Comparison of ENCODE assay signal across 1 cellular context in the genomic region with DNA sequence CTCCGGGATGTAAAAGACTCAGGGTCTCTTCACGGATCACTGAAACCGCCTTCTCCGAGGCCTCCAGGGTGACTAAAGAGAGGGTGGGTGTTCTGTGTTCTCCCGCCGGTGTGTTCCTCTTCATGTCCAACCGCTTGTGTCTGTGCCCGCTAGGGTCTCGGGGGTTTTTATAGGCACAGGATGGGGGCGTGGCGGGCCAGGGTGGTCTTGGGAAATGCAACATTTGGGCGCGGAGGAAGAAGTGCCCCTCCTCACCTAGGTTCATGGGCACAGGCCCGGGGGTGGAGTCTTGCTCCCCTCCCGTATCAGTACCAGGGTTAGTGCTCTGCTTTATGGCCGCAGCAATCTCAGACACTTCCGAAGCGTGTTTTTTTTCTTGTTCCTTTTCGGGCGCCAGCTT.
TF ChIP-seq lines count a peak whose summit lies in the region.

No MANE protein-coding gene starts in this region.

TF ChIP-seq in GM23338, 12 proteins besides CTCF, POLR2A, EP300 and RAD21:
- TF ChIP-seq POLR2AphosphoS5 (IDR thresholded peaks at IDR 0.05; ENCODE audit: low read depth) = peak; percentile 94
TF ChIP-seq in GM23338: peak in this region for 1; not testable (repeated sequence) for 11.
